In the genomic region with DNA sequence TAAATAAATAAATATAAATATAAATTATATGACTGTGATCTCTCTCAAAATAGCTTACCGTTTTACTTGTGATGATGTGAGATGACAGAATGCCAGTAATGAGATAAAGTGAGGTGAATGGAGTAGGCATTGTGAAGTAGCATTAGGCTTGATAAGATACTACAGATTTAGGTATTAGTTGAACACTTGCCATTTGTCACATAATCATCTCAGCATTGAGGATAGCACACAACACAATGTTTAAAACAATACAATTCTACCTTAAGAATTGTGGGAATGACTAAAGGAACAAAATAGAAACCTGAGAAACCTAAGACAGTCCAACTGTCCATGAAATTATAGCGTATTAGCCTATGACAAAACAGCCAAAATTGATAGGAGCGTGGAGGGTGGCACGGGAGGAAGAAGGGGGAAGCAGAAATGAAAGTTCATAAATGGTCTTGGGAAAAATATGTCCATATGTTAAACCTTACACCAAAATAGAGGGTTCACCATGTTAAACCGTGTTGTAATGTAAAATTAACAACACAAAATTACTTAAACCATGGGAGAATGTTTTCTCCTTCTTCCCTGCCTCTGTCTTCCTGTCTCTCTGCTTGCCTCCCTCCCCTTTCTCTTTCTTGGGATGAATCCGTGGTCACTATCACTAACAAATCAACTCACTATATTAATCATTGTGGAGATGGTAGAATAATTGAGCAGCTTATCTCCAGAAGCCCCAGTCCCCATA, we compare ENCODE assay signal across 8 cellular contexts. TPM values are rescaled to one million over a fixed set of nuclear protein-coding genes. Genes with fewer than 3 reads are reported as not detected.
DNase-seq lines count a peak whose midpoint lies in the region; ATAC-seq, FAIRE-seq and TF ChIP-seq lines count a peak whose summit lies in the region.

No MANE protein-coding gene starts in this region.

- ATAC-seq in pancreas (no peak), HG03521 (IDR thresholded peaks at IDR 0.05; ENCODE audit: unreplicated experiment) (no peak)

- TF ChIP-seq CTCF in pancreas (IDR thresholded peaks at IDR 0.05): no peak

- WGBS in pancreas, 2 donors: 45 to 55% methylated on average over 6 of the region's 6 CpGs

- H3K36me3 ChIP-seq in pancreas: no peaks in the 10 kb centered on the region

- peak; percentile 16 for DNase-seq in NCI-H1092 treated with DMSO at 0.1 percent for 48 hours (lab: John Stamatoyannopoulos, UW)
- DNase-seq in NCI-H1092 (lab: John Stamatoyannopoulos, UW): no peak
- DNase-seq in RPMI8226: peak; percentile 31
- DNase-seq in epithelial cell of prostate (ENCODE audit: low read depth, low spot score): no peak
- no peak for DNase-seq in pancreas
- no peak for DNase-seq in NCI-H1048 (lab: John Stamatoyannopoulos, UW)
- DNase-seq in iPS-NIHi7 (ENCODE audit: extremely low spot score): no peak

- H3K4me1 ChIP-seq in pancreas: peaks cover 0 to 4% (median 0%) of the 10 kb centered on the region in 3 donors

- intact Hi-C loops in pancreas (cut with DNase I): no loop called here

- H3K27me3 ChIP-seq in pancreas: no peaks in the 10 kb centered on the region

- FAIRE-seq in pancreas (lab: Jason Lieb, UNC): no peak

- H3K4me3 ChIP-seq in pancreas: peak overlapping the region; percentile 46 to 66 (median 56)

- peak overlapping the region; percentile 87 for H3K27ac ChIP-seq in epithelial cell of prostate
- H3K27ac ChIP-seq in pancreas: peak overlapping the region; percentile 71 to 97 (median 94)

- no peaks in the 10 kb centered on the region for H3K9me3 ChIP-seq in pancreas

RNA-seq across cellular contexts. Expression of gene HFE, which starts 33.1 kb away (rescaled TPM):
- 10 to 100 TPM in 1 of 6 donors, 1 to 10 TPM in 5; 3.1 to 10.2 (median 3.8) TPM for total RNA-seq in pancreas
- polyA plus RNA-seq in pancreas: 1 to 10 TPM; 3.4 to 3.9 TPM

Comparison
In these comparisons a context has a peak if more than half of its experiments do, and no peak if none do; other contexts are left out.
1. DNase-seq: peak in NCI-H1092 treated with DMSO at 0.1 percent for 48 hours (single experiment) and RPMI8226 (single experiment); none in NCI-H1092 (single experiment), epithelial cell of prostate (single experiment), pancreas (0 of 6), NCI-H1048 (single experiment) and iPS-NIHi7 (single experiment).